In the genomic region with DNA sequence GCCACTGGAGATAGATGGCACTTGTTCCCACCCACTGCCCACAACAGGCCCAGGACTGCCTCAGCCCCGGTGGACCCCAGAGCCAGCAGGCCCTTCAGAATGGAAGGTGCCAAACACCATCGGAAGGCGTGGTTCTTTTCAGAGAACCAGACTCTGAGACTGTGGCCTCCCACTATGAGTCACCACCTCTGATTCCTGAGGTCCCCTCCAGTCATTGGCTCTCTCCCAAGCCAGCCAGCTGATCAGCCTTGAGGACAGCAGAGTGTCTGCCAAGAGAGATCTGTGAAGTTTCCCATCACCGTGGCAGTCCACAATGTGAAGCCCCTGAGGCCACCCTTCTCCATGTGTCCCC, we compare ENCODE assay signal across 9 cellular contexts. TPM values are rescaled to one million over a fixed set of nuclear protein-coding genes. Genes with fewer than 3 reads are reported as not detected.
DNase-seq lines count a peak whose midpoint lies in the region; ATAC-seq and TF ChIP-seq lines count a peak whose summit lies in the region.
"Had no signal": no experiment of that assay in that cellular context is flagged by ENCODE, and none has a peak within 500 bp of the region (broad histone marks: within the 10 kb centered on the region; RNA-seq: fewer than 3 reads in every experiment).

No MANE protein-coding gene starts in this region.

- no peaks in the 10 kb centered on the region for H3K36me3 ChIP-seq in H7 (replicated peaks; ENCODE audit: control insufficient read depth, insufficient read depth, low read length)
- no peaks in the 10 kb centered on the region for H3K36me3 ChIP-seq in gastroesophageal sphincter
- no peaks in the 10 kb centered on the region for H3K36me3 ChIP-seq in prostate gland
- no peaks in the 10 kb centered on the region for H3K36me3 ChIP-seq in Karpas-422 (ENCODE audit: insufficient read depth, low read length)

- H3K9ac ChIP-seq in Karpas-422 (ENCODE audit: low read length) = no peak overlapping the region

- H3K27ac ChIP-seq in gastroesophageal sphincter = no peak overlapping the region
- no peak overlapping the region for H3K27ac ChIP-seq in prostate gland
- no peak overlapping the region for H3K27ac ChIP-seq in Karpas-422 (ENCODE audit: low read length)
- H3K27ac ChIP-seq: C4-2B had no signal

- H3K4me3 ChIP-seq in H7 (ENCODE audit: insufficient read depth, low read depth, low read length) (no peak overlapping the region), gastroesophageal sphincter (no peak overlapping the region), prostate gland (no peak overlapping the region), Karpas-422 (ENCODE audit: low read length) (no peak overlapping the region)

- H3K4me1 ChIP-seq in gastroesophageal sphincter (peaks cover 0 to 21% (median 17%) of the 10 kb centered on the region in 3 donors), prostate gland (replicated peaks) (no peaks in the 10 kb centered on the region), Karpas-422 (ENCODE audit: low read length) (peaks cover 10% of the 10 kb centered on the region)

- TF ChIP-seq EP300 in gastroesophageal sphincter (IDR thresholded peaks at IDR 0.05) = no peak

- no peak overlapping the region for H2AFZ ChIP-seq in Karpas-422 (ENCODE audit: low read length)

- peak; percentile 87 for ATAC-seq in activated CD4-positive, CD25-positive, alpha-beta regulatory T cell treated with anti-CD3 and anti-CD28 coated beads, Interleukin-2, amount 50 U/mL, for 24 hours
- ATAC-seq in gastroesophageal sphincter = peak; percentile 79

- no peaks in the 10 kb centered on the region for H3K27me3 ChIP-seq in H7 (ENCODE audit: control insufficient read depth, insufficient read depth, low read length)
- no peaks in the 10 kb centered on the region for H3K27me3 ChIP-seq in gastroesophageal sphincter
- no peaks in the 10 kb centered on the region for H3K27me3 ChIP-seq in prostate gland (replicated peaks; ENCODE audit: insufficient read depth)
- H3K27me3 ChIP-seq in Karpas-422 (ENCODE audit: low read length) = no peaks in the 10 kb centered on the region

- no peaks in the 10 kb centered on the region for H3K9me3 ChIP-seq in gastroesophageal sphincter
- H3K9me3 ChIP-seq in prostate gland = no peaks in the 10 kb centered on the region
- H3K9me3 ChIP-seq in Karpas-422 (ENCODE audit: low read length) = no peaks in the 10 kb centered on the region

- H3K4me2 ChIP-seq in Karpas-422 (ENCODE audit: low read depth, low read length, poor library complexity, severe bottlenecking) = no peak overlapping the region

- DNase-seq in activated CD4-positive, CD25-positive, alpha-beta regulatory T cell (lab: John Stamatoyannopoulos, UW) = no peak
- DNase-seq in H7 (peak; percentile 40), Kasumi-1 (lab: John Stamatoyannopoulos, UW) (peak; percentile 79 to 84), prostate gland (ENCODE audit: low spot score) (peak; percentile 39), Karpas-422 (no peak)
- DNase-seq in activated CD4-positive, alpha-beta T cell treated with anti-CD3 and anti-CD28 coated beads, Interleukin-2, amount 50 U/mL, for 1 hour = peak; percentile 23

- no peaks in the 10 kb centered on the region for H3K9me2 ChIP-seq in Karpas-422 (replicated peaks; ENCODE audit: insufficient read depth, low read length)

- no peaks in the 10 kb centered on the region for H4K20me1 ChIP-seq in Karpas-422 (ENCODE audit: insufficient read depth, low read depth, low read length)

- intact Hi-C loops in prostate gland (cut with DNase I) = no loop called here

- no peak for TF ChIP-seq POLR2A in gastroesophageal sphincter (IDR thresholded peaks at IDR 0.05)
- TF ChIP-seq POLR2A in prostate gland (IDR thresholded peaks at IDR 0.05) = no peak

- TF ChIP-seq CTCF in gastroesophageal sphincter (IDR thresholded peaks at IDR 0.05) (no peak), prostate gland (IDR thresholded peaks at IDR 0.05) (no peak)

- WGBS in gastroesophageal sphincter (ENCODE audit: low coverage in 1 of 2), 2 donors = 0% methylated on average over 1 of the region's 4 CpGs
- WGBS in prostate gland = 8% methylated on average over 4 of the region's 4 CpGs

- no peaks in the 10 kb centered on the region for H3K79me2 ChIP-seq in Karpas-422 (ENCODE audit: low read length)

RNA-seq across cellular contexts. Expression of gene MAP3K2, which starts 10.4 kb away (rescaled TPM):
- total RNA-seq in H7 (2014; rRNA removed; shearing (Covaris generic)) = 18.0 and 22.8 TPM in 2 replicates
- 10 to 100 TPM; 52.7 to 96.2 (median 54.2) TPM for total RNA-seq in gastroesophageal sphincter
- total RNA-seq in prostate gland = 10 to 100 TPM; 61.6 to 63.8 TPM
- total RNA-seq in Karpas-422 (2014; rRNA removed; shearing (Covaris generic); ENCODE audit: low replicate concordance) = 36.0 and 40.7 TPM in 2 replicates

RNA-seq across cellular contexts. Expression of gene PROC, which starts 20.0 kb away (rescaled TPM):
- 0.31 TPM in 1 of 2 replicates, not detected in the other for total RNA-seq in H7 (2014; rRNA removed; shearing (Covaris generic))
- not detected for total RNA-seq in gastroesophageal sphincter
- total RNA-seq in prostate gland = not detected
- total RNA-seq in Karpas-422 (2014; rRNA removed; shearing (Covaris generic); ENCODE audit: low replicate concordance) = not detected in 2 replicates

Comparison
In these comparisons a context has a peak if more than half of its experiments do, and no peak if none do; other contexts are left out.
1. DNase-seq: peak in H7 (single experiment), Kasumi-1 (2 of 2), activated CD4-positive, alpha-beta T cell treated with anti-CD3 and anti-CD28 coated beads, Interleukin-2, amount 50 U/mL, for 1 hour (single experiment) and prostate gland (single experiment); none in activated CD4-positive, CD25-positive, alpha-beta regulatory T cell (0 of 4) and Karpas-422 (single experiment).